ENCODE assay signal across 8 cellular contexts in the genomic region with DNA sequence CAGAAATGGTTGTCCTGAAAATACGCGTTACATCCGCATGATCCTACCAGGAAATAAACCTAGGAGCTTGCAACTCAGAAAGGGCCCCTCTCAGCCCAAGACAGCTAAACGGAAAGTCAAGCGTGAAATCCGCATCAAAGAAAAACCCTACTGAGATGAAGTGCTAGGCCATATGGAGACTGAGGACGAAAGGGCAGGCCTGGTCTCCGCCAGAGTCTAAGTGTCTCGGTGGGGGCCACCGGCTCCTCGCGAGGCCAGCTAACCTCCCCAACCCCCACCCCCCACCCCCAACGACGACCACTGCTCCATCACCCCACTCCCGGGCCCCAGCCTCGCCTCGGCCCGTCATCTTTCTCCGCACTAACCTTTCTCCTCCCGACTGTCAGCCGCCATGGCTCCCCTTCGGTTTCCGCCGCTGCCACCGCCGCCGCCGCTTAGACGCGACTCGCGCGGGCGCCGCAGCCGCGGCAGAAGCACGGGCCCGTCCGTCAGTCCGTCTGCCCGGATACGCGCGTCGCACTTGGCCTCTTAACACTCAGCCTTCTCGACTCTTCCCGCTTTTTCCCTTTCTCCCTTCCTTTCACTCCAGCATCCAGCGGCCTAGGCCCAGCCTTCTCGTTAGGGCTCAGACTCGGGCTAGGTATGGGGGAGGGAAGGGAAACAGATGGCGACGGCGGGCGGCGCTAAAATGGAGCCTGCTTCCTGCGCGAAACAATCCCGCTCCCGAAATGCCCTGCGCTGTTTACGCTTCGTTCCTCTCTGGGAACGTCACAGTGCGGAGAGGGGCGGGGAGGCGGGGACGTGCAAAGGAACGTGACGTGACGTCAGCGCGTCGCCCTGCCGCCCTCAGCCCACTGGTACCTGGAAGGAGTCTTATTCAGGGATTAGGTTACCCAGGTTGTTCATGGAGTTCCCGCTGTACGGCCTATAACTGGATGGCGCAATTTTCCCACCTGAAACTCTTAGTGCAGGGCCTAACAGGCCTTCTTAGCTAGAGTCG. TPM values are rescaled to one million over a fixed set of nuclear protein-coding genes. Genes with fewer than 3 reads are reported as not detected.
DNase-seq lines count a peak whose midpoint lies in the region; ATAC-seq and TF ChIP-seq lines count a peak whose summit lies in the region.

Gene YTHDC1, minus strand, starts transcription at position 730 of the 1,000 bp plus-strand sequence. Its CDS starts 337 bp downstream, at position 393.

- H3K27me3 Mint-ChIP-seq in activated T-cell treated with anti-CD3 and anti-CD28 coated beads, Interleukin-2, amount 50 U/mL, for 4 hours (ENCODE audit: low read depth), result no peaks in the 10 kb centered on the region

- TF ChIP-seq CTCF in Panc1 (IDR thresholded peaks at IDR 0.05), result no peak

- ATAC-seq in GM21723 (IDR thresholded peaks at IDR 0.05; ENCODE audit: unreplicated experiment), result peak; percentile 96
- ATAC-seq in Panc1, result peak; percentile 99
- peak; percentile 96 to 97 for ATAC-seq in activated T-cell treated with anti-CD3 and anti-CD28 coated beads, Interleukin-2, amount 50 U/mL, for 4 hours

- H3K36me3 ChIP-seq in Panc1 (ENCODE audit: control insufficient read depth, insufficient read depth, low read length) (peaks cover 3% of the 10 kb centered on the region; the same call in 1 of the 2 replicates), esophagus (ENCODE audit: control insufficient read depth in 2 of 2, insufficient read depth in 2 of 2, low read length in 1 of 2) (no peaks in the 10 kb centered on the region), mucosa of stomach (ENCODE audit: control insufficient read depth, insufficient read depth, low read length) (no peaks in the 10 kb centered on the region)

- H3K9me3 ChIP-seq in Panc1 (ENCODE audit: control insufficient read depth, insufficient read depth, low read depth, low read length) (no peaks in the 10 kb centered on the region), esophagus (ENCODE audit: control insufficient read depth in 2 of 2, insufficient read depth in 1 of 2, low read depth in 1 of 2, low read length in 1 of 2) (no peaks in the 10 kb centered on the region), mucosa of stomach (ENCODE audit: control insufficient read depth, low read length) (peaks cover 4% of the 10 kb centered on the region)

- CTCF ChIA-PET in Panc1 (lab: Charles Lee), result no interaction called here

- POLR2A ChIA-PET in Panc1 (lab: Charles Lee), result interaction anchor here (0.6 kb wide), 1 partner anchor 943 kb away, joined by 3 read pairs; no protein-coding TSS in a partner anchor

- H3K4me3 Mint-ChIP-seq in activated T-cell treated with anti-CD3 and anti-CD28 coated beads, Interleukin-2, amount 50 U/mL, for 4 hours, result peak within 1 kb of the TSS; percentile 92

- peak; percentile 92 for DNase-seq in DMS53 treated with DMSO at 0.1 percent for 48 hours (lab: John Stamatoyannopoulos, UW; ENCODE audit: unreplicated experiment)
- peak; percentile 89 for DNase-seq in KG1 (lab: John Stamatoyannopoulos, UW)
- no peak for DNase-seq in Panc1 (ENCODE audit: low read depth, low spot score)
- peak; percentile 93 for DNase-seq in activated T-cell treated with anti-CD3 and anti-CD28 coated beads, Interleukin-2, amount 50 U/mL, for 4 hours
- DNase-seq in stimulated activated CD8-positive, alpha-beta memory T cell treated with anti-CD3 and anti-CD28 coated beads, Interleukin-7, amount 100 ng/mL, for 1 hour (ENCODE audit: low read depth in 2 of 2), result peak; percentile 87 to 90

- H3K27me3 ChIP-seq in Panc1 (ENCODE audit: control insufficient read depth, insufficient read depth, low read length), result no peaks in the 10 kb centered on the region
- no peaks in the 10 kb centered on the region for H3K27me3 ChIP-seq in esophagus (ENCODE audit: control insufficient read depth in 1 of 2, insufficient read depth in 2 of 2, low read length in 2 of 2)
- no peaks in the 10 kb centered on the region for H3K27me3 ChIP-seq in mucosa of stomach (ENCODE audit: control insufficient read depth, insufficient read depth, low read length)

- peaks cover 13% of the 10 kb centered on the region for H3K4me1 ChIP-seq in Panc1 (ENCODE audit: control insufficient read depth, insufficient read depth, low read length)
- H3K4me1 ChIP-seq in esophagus (ENCODE audit: control insufficient read depth in 2 of 2, insufficient read depth in 2 of 2, low read length in 1 of 2), result peaks cover 0 to 2% of the 10 kb centered on the region in 2 donors
- peaks cover 15% of the 10 kb centered on the region for H3K4me1 ChIP-seq in mucosa of stomach (ENCODE audit: control insufficient read depth, insufficient read depth, low read length)

- no peaks in the 10 kb centered on the region for H3K9me3 Mint-ChIP-seq in activated T-cell treated with anti-CD3 and anti-CD28 coated beads, Interleukin-2, amount 50 U/mL, for 4 hours

- no TSS peak for BruUV-seq in Panc1 (replicated peaks; lab: Mats Ljungman, UMichigan)

- H3K36me3 Mint-ChIP-seq in activated T-cell treated with anti-CD3 and anti-CD28 coated beads, Interleukin-2, amount 50 U/mL, for 4 hours (ENCODE audit: insufficient read depth), result peaks cover 7% of the 10 kb centered on the region

- in situ Hi-C loops in Panc1 (cut with HindIII; ENCODE audit: low pct_unique_long_range_greater_than_20kb, low sequenced_read_pairs), result no loop called here

- H3K9ac ChIP-seq in mucosa of stomach (ENCODE audit: low read length), result peak within 1 kb of the TSS; percentile 99

- H3K4me1 Mint-ChIP-seq in activated T-cell treated with anti-CD3 and anti-CD28 coated beads, Interleukin-2, amount 50 U/mL, for 4 hours (ENCODE audit: low read depth), result peaks cover 33% of the 10 kb centered on the region

- peak within 1 kb of the TSS; percentile 63 to 85 for H3K4me3 ChIP-seq in Panc1 (ENCODE audit: low read depth in 2 of 2, low read length in 2 of 2)
- peak within 1 kb of the TSS; percentile 86 to 100 for H3K4me3 ChIP-seq in esophagus (ENCODE audit: low read depth in 1 of 2, low read length in 2 of 2)
- H3K4me3 ChIP-seq in mucosa of stomach (ENCODE audit: low read length), result peak within 1 kb of the TSS; percentile 63

- H3K27ac ChIP-seq in Panc1 (ENCODE audit: low read length) (peak within 1 kb of the TSS; percentile 87), esophagus (ENCODE audit: low read depth in 2 of 2, low read length in 1 of 2) (peak within 1 kb of the TSS; percentile 98 to 100)

- WGBS in esophagus, 2 donors, result 1% methylated on average over 77 to 79 of the region's 79 CpGs

- intact Hi-C loops in Panc1 (cut with micrococcal nuclease; ENCODE audit: unreplicated experiment), result no loop called here

RNA-seq across cellular contexts. Expression of gene YTHDC1, which starts in this region (rescaled TPM):
- 44.5 TPM for total RNA-seq in Panc1 (2021; ENCODE audit: unreplicated experiment)
- polyA plus RNA-seq in Panc1 (2012; ENCODE audit: insufficient read length), result 36.2 TPM
- 10 to 100 TPM; 65.1 to 75.7 (median 75.6) TPM for total RNA-seq in activated T-cell treated with anti-CD3 and anti-CD28 coated beads, Interleukin-2, amount 50 U/mL, for 4 hours
- 10 to 100 TPM; 38.5 to 45.2 TPM for polyA plus RNA-seq in esophagus
